ENCODE assay signal across 37 cellular contexts in genomic region chr3:33634262-33634661, GRCh38.
"Had no signal": no experiment of that assay in that cellular context is flagged by ENCODE, and none has a peak within 500 bp of the region (broad histone marks: within the 10 kb centered on the region; RNA-seq: fewer than 3 reads in every experiment).

No MANE protein-coding gene starts in this region.

- FAIRE-seq: astrocyte, TTC549 had no signal

- H3K27ac ChIP-seq: adrenal gland, body of pancreas, brain microvascular endothelial cell, breast epithelium, VCaP had no signal

- H3K4me3 Mint-ChIP-seq: activated B cell treated with CpG ODN at 0.5 μM for 24 hours; activated CD4-positive, alpha-beta memory T cell treated with anti-CD3 and anti-CD28 coated beads, Interleukin-2, amount 10 ng/mL, durations not matched to agents 7 days and 5 days; activated CD4-positive, alpha-beta T cell treated with anti-CD3 and anti-CD28 coated beads, Interleukin-2, amount 10 ng/mL, durations not matched to agents 7 days and 5 days; activated CD8-positive, alpha-beta memory T cell treated with anti-CD3 and anti-CD28 coated beads, Interleukin-2, amount 10 ng/mL, durations not matched to agents 7 days and 5 days; activated CD8-positive, alpha-beta T cell treated with anti-CD3 and anti-CD28 coated beads, Interleukin-2, amount 10 ng/mL, durations not matched to agents 7 days and 5 days; activated naive CD4-positive, alpha-beta T cell treated with anti-CD3 and anti-CD28 coated beads for 36 hours; activated naive CD8-positive, alpha-beta T cell treated with anti-CD3 and anti-CD28 coated beads for 36 hours; activated T-cell treated with anti-CD3 and anti-CD28 coated beads, Interleukin-2, amount 50 U/mL, for 4 hours; activated T-cell treated with anti-CD3 and anti-CD28 coated beads, Interleukin-2, amount 50 U/mL, for 72 hours; activated T-helper 1 cell treated with anti-CD3 and anti-CD28 coated beads, Interleukin-12 subunit alpha, Interleukin-12 subunit beta, Interleukin-2, Interleukin-4 antibody, amounts not matched to agents 30 ng/mL and 10 ng/mL and 1 ng/mL, durations not matched to agents 14 hours and 24 hours and 36 hours; activated T-helper 17 cell treated with anti-CD3 and anti-CD28 coated beads, Interleukin-2, amount 50 U/mL, for 72 hours; T-helper 1 cell treated with Interleukin-12 subunit alpha and Interleukin-12 subunit beta and Interleukin-4 antibody, amounts not matched to agents 30 μg/mL and 1 μg/mL, for 36 hours; T-helper 2 cell treated with Interferon-gamma antibody and Interleukin-4, amounts not matched to agents 5 μg/mL and 100 μg/mL, for 36 hours had no signal

- DNase-seq: activated B cell treated with CpG ODN at 0.5 μM for 24 hours; activated CD4-positive, alpha-beta memory T cell treated with anti-CD3 and anti-CD28 coated beads, Interleukin-2, amount 10 ng/mL, durations not matched to agents 7 days and 5 days; activated CD4-positive, alpha-beta T cell treated with anti-CD3 and anti-CD28 coated beads for 48 hours; activated CD4-positive, alpha-beta T cell treated with anti-CD3 and anti-CD28 coated beads, Interleukin-2, amount 10 ng/mL, durations not matched to agents 7 days and 5 days; activated CD4-positive, alpha-beta T cell treated with anti-CD3 and anti-CD28 coated beads, Interleukin-2, amount 50 U/mL, for 48 hours; activated CD4-positive, CD25-positive, alpha-beta regulatory T cell treated with anti-CD3 and anti-CD28 coated beads, Interleukin-2, amount 50 U/mL, for 72 hours; activated CD8-positive, alpha-beta memory T cell treated with anti-CD3 and anti-CD28 coated beads for 24 hours; activated CD8-positive, alpha-beta memory T cell treated with anti-CD3 and anti-CD28 coated beads, Interleukin-2, amount 10 ng/mL, durations not matched to agents 7 days and 5 days; activated CD8-positive, alpha-beta T cell treated with anti-CD3 and anti-CD28 coated beads, Interleukin-2, amount 10 ng/mL, durations not matched to agents 7 days and 5 days; activated effector memory CD4-positive, alpha-beta T cell treated with anti-CD3 and anti-CD28 coated beads, Interleukin-2, amount 50 U/mL, for 16 hours; activated gamma-delta T cell treated with Interleukin-2 at 50 U/mL for 16 hours; activated naive CD4-positive, alpha-beta T cell; activated naive CD4-positive, alpha-beta T cell treated with anti-CD3 and anti-CD28 coated beads for 36 hours; activated naive CD4-positive, alpha-beta T cell treated with anti-CD3 and anti-CD28 coated beads, Interleukin-2, amount 50 U/mL, for 16 hours; activated naive CD8-positive, alpha-beta T cell treated with anti-CD3 and anti-CD28 coated beads for 36 hours; activated T-cell treated with anti-CD3 and anti-CD28 coated beads for 4 hours; activated T-cell treated with anti-CD3 and anti-CD28 coated beads, Interleukin-2, amount 50 U/mL, for 1 hour; activated T-cell treated with anti-CD3 and anti-CD28 coated beads, Interleukin-2, amount 50 U/mL, for 4 hours; activated T-cell treated with anti-CD3 and anti-CD28 coated beads, Interleukin-2, amount 50 U/mL, for 72 hours; adrenal gland; amniotic stem cell; aorta; body of pancreas; brain microvascular endothelial cell; central memory CD4-positive, alpha-beta T cell; T-helper 1 cell; T-helper 2 cell; T-helper 9 cell had no signal

- H3K9me3 ChIP-seq: adrenal gland, body of pancreas, breast epithelium had no signal

- H3K9me3 Mint-ChIP-seq: activated B cell treated with CpG ODN at 0.5 μM for 24 hours; activated CD4-positive, alpha-beta memory T cell treated with anti-CD3 and anti-CD28 coated beads, Interleukin-2, amount 10 ng/mL, durations not matched to agents 7 days and 5 days; activated CD4-positive, alpha-beta T cell treated with anti-CD3 and anti-CD28 coated beads, Interleukin-2, amount 10 ng/mL, durations not matched to agents 7 days and 5 days; activated naive CD4-positive, alpha-beta T cell treated with anti-CD3 and anti-CD28 coated beads for 36 hours; activated naive CD4-positive, alpha-beta T cell treated with anti-CD3 and anti-CD28 coated beads, Interleukin-2, amount 50 U/mL, for 72 hours; activated naive CD8-positive, alpha-beta T cell treated with anti-CD3 and anti-CD28 coated beads for 36 hours; activated T-cell treated with anti-CD3 and anti-CD28 coated beads, Interleukin-2, amount 50 U/mL, for 4 hours; activated T-cell treated with anti-CD3 and anti-CD28 coated beads, Interleukin-2, amount 50 U/mL, for 72 hours; activated T-helper 1 cell treated with anti-CD3 and anti-CD28 coated beads, Interleukin-12 subunit alpha, Interleukin-12 subunit beta, Interleukin-2, Interleukin-4 antibody, amounts not matched to agents 30 ng/mL and 10 ng/mL and 1 ng/mL, durations not matched to agents 14 hours and 24 hours and 36 hours; activated T-helper 17 cell treated with anti-CD3 and anti-CD28 coated beads, Interleukin-2, amount 50 U/mL, for 72 hours; T-helper 1 cell treated with Interleukin-12 subunit alpha and Interleukin-12 subunit beta and Interleukin-4 antibody, amounts not matched to agents 30 μg/mL and 1 μg/mL, for 36 hours; T-helper 2 cell treated with Interferon-gamma antibody and Interleukin-4, amounts not matched to agents 5 μg/mL and 100 μg/mL, for 36 hours had no signal

- H3K4me1 Mint-ChIP-seq: activated B cell treated with CpG ODN at 0.5 μM for 24 hours; activated CD4-positive, alpha-beta memory T cell treated with anti-CD3 and anti-CD28 coated beads, Interleukin-2, amount 10 ng/mL, durations not matched to agents 7 days and 5 days; activated CD8-positive, alpha-beta memory T cell treated with anti-CD3 and anti-CD28 coated beads, Interleukin-2, amount 10 ng/mL, durations not matched to agents 7 days and 5 days; activated naive CD8-positive, alpha-beta T cell treated with anti-CD3 and anti-CD28 coated beads for 36 hours; activated T-helper 17 cell treated with anti-CD3 and anti-CD28 coated beads, Interleukin-2, amount 50 U/mL, for 72 hours had no signal

- H3K36me3 ChIP-seq: adrenal gland, brain microvascular endothelial cell, breast epithelium had no signal

- H3K36me3 Mint-ChIP-seq: activated CD8-positive, alpha-beta memory T cell treated with anti-CD3 and anti-CD28 coated beads, Interleukin-2, amount 10 ng/mL, durations not matched to agents 7 days and 5 days; activated naive CD4-positive, alpha-beta T cell treated with anti-CD3 and anti-CD28 coated beads, Interleukin-2, amount 50 U/mL, for 72 hours had no signal

- H3K27me3 ChIP-seq: adrenal gland, body of pancreas, brain microvascular endothelial cell, breast epithelium had no signal

- H3K4me3 ChIP-seq: adrenal gland, body of pancreas, breast epithelium had no signal

- H3K4me1 ChIP-seq: breast epithelium had no signal

- H3K27ac Mint-ChIP-seq: activated B cell treated with CpG ODN at 0.5 μM for 24 hours; activated CD4-positive, alpha-beta memory T cell treated with anti-CD3 and anti-CD28 coated beads, Interleukin-2, amount 10 ng/mL, durations not matched to agents 7 days and 5 days; activated CD4-positive, alpha-beta T cell treated with anti-CD3 and anti-CD28 coated beads, Interleukin-2, amount 10 ng/mL, durations not matched to agents 7 days and 5 days; activated CD8-positive, alpha-beta memory T cell treated with anti-CD3 and anti-CD28 coated beads, Interleukin-2, amount 10 ng/mL, durations not matched to agents 7 days and 5 days; activated CD8-positive, alpha-beta T cell treated with anti-CD3 and anti-CD28 coated beads, Interleukin-2, amount 10 ng/mL, durations not matched to agents 7 days and 5 days; activated naive CD4-positive, alpha-beta T cell treated with anti-CD3 and anti-CD28 coated beads for 36 hours; activated naive CD4-positive, alpha-beta T cell treated with anti-CD3 and anti-CD28 coated beads, Interleukin-2, amount 50 U/mL, for 72 hours; activated naive CD8-positive, alpha-beta T cell treated with anti-CD3 and anti-CD28 coated beads for 36 hours; activated T-cell treated with anti-CD3 and anti-CD28 coated beads, Interleukin-2, amount 50 U/mL, for 72 hours; activated T-helper 1 cell treated with anti-CD3 and anti-CD28 coated beads, Interleukin-12 subunit alpha, Interleukin-12 subunit beta, Interleukin-2, Interleukin-4 antibody, amounts not matched to agents 30 ng/mL and 10 ng/mL and 1 ng/mL, durations not matched to agents 14 hours and 24 hours and 36 hours; activated T-helper 17 cell treated with anti-CD3 and anti-CD28 coated beads, Interleukin-2, amount 50 U/mL, for 72 hours; T-helper 1 cell treated with Interleukin-12 subunit alpha and Interleukin-12 subunit beta and Interleukin-4 antibody, amounts not matched to agents 30 μg/mL and 1 μg/mL, for 36 hours; T-helper 2 cell treated with Interferon-gamma antibody and Interleukin-4, amounts not matched to agents 5 μg/mL and 100 μg/mL, for 36 hours had no signal

- ATAC-seq: activated CD8-positive, alpha-beta memory T cell treated with anti-CD3 and anti-CD28 coated beads, Interleukin-2, amount 10 ng/mL, durations not matched to agents 7 days and 5 days; activated CD8-positive, alpha-beta T cell treated with anti-CD3 and anti-CD28 coated beads, Interleukin-2, amount 10 ng/mL, durations not matched to agents 7 days and 5 days; activated naive CD4-positive, alpha-beta T cell treated with anti-CD3 and anti-CD28 coated beads, Interleukin-2, amount 50 U/mL, for 72 hours; activated T-cell treated with anti-CD3 and anti-CD28 coated beads, Interleukin-2, amount 50 U/mL, for 4 hours; activated T-cell treated with anti-CD3 and anti-CD28 coated beads, Interleukin-2, amount 50 U/mL, for 72 hours; activated T-helper 17 cell treated with anti-CD3 and anti-CD28 coated beads, Interleukin-2, amount 50 U/mL, for 72 hours; body of pancreas had no signal
